19 cellular contexts compared by ENCODE assay signal in genomic region chr18:31209041-31209440, GRCh38. TPM values are rescaled to one million over a fixed set of nuclear protein-coding genes. Genes with fewer than 3 reads are reported as not detected.
"Had no signal": no experiment of that assay in that cellular context is flagged by ENCODE, and none has a peak within 500 bp of the region (broad histone marks: within the 10 kb centered on the region; RNA-seq: fewer than 3 reads in every experiment).

No MANE protein-coding gene starts in this region.

- H3K4me3 Mint-ChIP-seq: nephron had no signal

- FAIRE-seq: kidney had no signal

- DNase-seq: central memory CD4-positive, alpha-beta T cell; cortex of kidney; dorsolateral prefrontal cortex; effector memory CD4-positive, alpha-beta T cell; gastrocnemius medialis; heart right ventricle; kidney; left colon; psoas muscle; retina; right lobe of liver; stimulated activated naive CD4-positive, alpha-beta T cell treated with Interleukin-2 at 50 U/mL for 16 hours; upper lobe of left lung had no signal

- H3K36me3 ChIP-seq: esophagus muscularis mucosa, gastrocnemius medialis, heart right ventricle, right lobe of liver, upper lobe of left lung, vagina had no signal

- H3K9me3 Mint-ChIP-seq: nephron had no signal

- H3K27ac Mint-ChIP-seq: nephron had no signal

- ATAC-seq: gastrocnemius medialis, heart right ventricle, left colon, psoas muscle, right lobe of liver had no signal

- H3K4me1 ChIP-seq: esophagus muscularis mucosa, gastrocnemius medialis, psoas muscle, right lobe of liver, vagina had no signal

- H3K9me3 ChIP-seq: esophagus muscularis mucosa, gastrocnemius medialis, heart right ventricle, psoas muscle, right lobe of liver, upper lobe of left lung, vagina had no signal

- H3K27me3 ChIP-seq: esophagus muscularis mucosa, gastrocnemius medialis, heart right ventricle, right lobe of liver, upper lobe of left lung, vagina had no signal

- H3K4me3 ChIP-seq: dorsolateral prefrontal cortex, esophagus muscularis mucosa, gastrocnemius medialis, heart right ventricle, psoas muscle, right lobe of liver, upper lobe of left lung, vagina had no signal

- H3K27ac ChIP-seq: dorsolateral prefrontal cortex, esophagus muscularis mucosa, gastrocnemius medialis, heart right ventricle, psoas muscle, right lobe of liver, upper lobe of left lung, vagina had no signal

RNA-seq across cellular contexts. Expression of gene DSC1, which starts 46.4 kb away (rescaled TPM):
- total RNA-seq: esophagus muscularis mucosa, fibroblast of villous mesenchyme, gastrocnemius medialis, kidney, left colon, liver, psoas muscle, right lobe of liver, skeletal muscle tissue, upper lobe of left lung had no signal
- polyA plus RNA-seq: liver, psoas muscle had no signal
